In genomic region chr15:68264282-68264681, GRCh38 we compare ENCODE assay signal across 19 cellular contexts.
"Had no signal": no experiment of that assay in that cellular context is flagged by ENCODE, and none has a peak within 500 bp of the region (broad histone marks: within the 10 kb centered on the region; RNA-seq: fewer than 3 reads in every experiment).

No MANE protein-coding gene starts in this region.

- H3K4me1 ChIP-seq: colonic mucosa, gastroesophageal sphincter, lower lobe of right lung, spleen, thyroid gland, upper lobe of right lung, vagina had no signal

- H3K27ac ChIP-seq: colonic mucosa, gastroesophageal sphincter, left ventricle myocardium inferior, lower lobe of right lung, spleen, thyroid gland, upper lobe of right lung, vagina had no signal

- H3K4me3 ChIP-seq: colonic mucosa, gastroesophageal sphincter, left ventricle myocardium inferior, lower lobe of right lung, spleen, thyroid gland, upper lobe of right lung, vagina had no signal

- ATAC-seq: gastroesophageal sphincter, lower lobe of right lung, natural killer cell, sciatic nerve, upper lobe of right lung had no signal

- H3K36me3 ChIP-seq: colonic mucosa, gastroesophageal sphincter, left ventricle myocardium inferior, lower lobe of right lung, spleen, thyroid gland, upper lobe of right lung, vagina had no signal

- H3K27me3 ChIP-seq: gastroesophageal sphincter, thyroid gland, vagina had no signal

- H3K9me3 ChIP-seq: colonic mucosa, gastroesophageal sphincter, left ventricle myocardium inferior, lower lobe of right lung, spleen, thyroid gland, upper lobe of right lung, vagina had no signal

- DNase-seq: colonic mucosa; dermis blood vessel endothelial cell; endodermal cell; erythroblast; glutamatergic neuron; islet precursor cell; left ventricle myocardium inferior; lower lobe of right lung; natural killer cell; posterior cingulate gyrus; spleen; stimulated activated CD4-positive, alpha-beta T cell treated with anti-CD3 and anti-CD28 coated beads, Interleukin-2, amount 100 ng/mL, for 24 hours; stimulated activated CD4-positive, alpha-beta T cell treated with anti-CD3 and anti-CD28 coated beads, Interleukin-4, amount 100 ng/mL, for 4 hours; stimulated activated naive CD4-positive, alpha-beta T cell; thyroid gland; upper lobe of right lung had no signal
